Comparison of ENCODE assay signal across 10 cellular contexts in genomic region chr1:175317309-175317708, GRCh38.
DNase-seq lines count a peak whose midpoint lies in the region; ATAC-seq and TF ChIP-seq lines count a peak whose summit lies in the region.
"Had no signal": no experiment of that assay in that cellular context is flagged by ENCODE, and none has a peak within 500 bp of the region (broad histone marks: within the 10 kb centered on the region; RNA-seq: fewer than 3 reads in every experiment).

No MANE protein-coding gene starts in this region.

- no peaks in the 10 kb centered on the region for H3K36me3 ChIP-seq in left ventricle myocardium inferior
- no peaks in the 10 kb centered on the region for H3K36me3 ChIP-seq in upper lobe of right lung
- H3K36me3 ChIP-seq: SJSA1 had no signal

- H3K9me3 ChIP-seq in left ventricle myocardium inferior (replicated peaks) (no peaks in the 10 kb centered on the region), upper lobe of right lung (no peaks in the 10 kb centered on the region)
- H3K9me3 ChIP-seq: SJSA1 had no signal

- H3K27ac ChIP-seq in left ventricle myocardium inferior (replicated peaks) (peak overlapping the region; percentile 80), upper lobe of right lung (no peak overlapping the region)
- H3K27ac ChIP-seq: SJSA1 had no signal

- H3K27ac Mint-ChIP-seq in natural killer cell (no peak overlapping the region), WTC11 (no peak overlapping the region)
- H3K27ac Mint-ChIP-seq in natural killer cell treated with Interleukin-12 subunit alpha and Interleukin-12 subunit beta and Interleukin-15 and Interleukin-18, amount 100 ng/mL, for 72 hours = no peak overlapping the region

- no peaks in the 10 kb centered on the region for H3K36me3 Mint-ChIP-seq in natural killer cell
- no peaks in the 10 kb centered on the region for H3K36me3 Mint-ChIP-seq in natural killer cell treated with Interleukin-12 subunit alpha and Interleukin-12 subunit beta and Interleukin-15 and Interleukin-18, amount 100 ng/mL, for 72 hours
- no peaks in the 10 kb centered on the region for H3K36me3 Mint-ChIP-seq in WTC11

- H3K9me3 Mint-ChIP-seq in natural killer cell = no peaks in the 10 kb centered on the region
- no peaks in the 10 kb centered on the region for H3K9me3 Mint-ChIP-seq in natural killer cell treated with Interleukin-12 subunit alpha and Interleukin-12 subunit beta and Interleukin-15 and Interleukin-18, amount 100 ng/mL, for 72 hours
- no peaks in the 10 kb centered on the region for H3K9me3 Mint-ChIP-seq in WTC11

- H3K4me3 ChIP-seq in left ventricle myocardium inferior = no peak overlapping the region
- H3K4me3 ChIP-seq in upper lobe of right lung = no peak overlapping the region
- H3K4me3 ChIP-seq: SJSA1 had no signal

- CTCF ChIA-PET in WTC11 (lab: Charles Lee) = interaction anchor here (0.6 to 5.9 kb wide), 31 partner anchors 9 to 440 kb away, joined by 3 to 158 read pairs (median 4); no protein-coding TSS in a partner anchor

- H3K4me3 Mint-ChIP-seq in natural killer cell (no peak overlapping the region), WTC11 (no peak overlapping the region)
- no peak overlapping the region for H3K4me3 Mint-ChIP-seq in natural killer cell treated with Interleukin-12 subunit alpha and Interleukin-12 subunit beta and Interleukin-15 and Interleukin-18, amount 100 ng/mL, for 72 hours

- peaks cover 29% of the 10 kb centered on the region for H3K4me1 ChIP-seq in left ventricle myocardium inferior
- H3K4me1 ChIP-seq in upper lobe of right lung = peaks cover 27% of the 10 kb centered on the region

- ATAC-seq in natural killer cell = peak in 1 of 3 donors; percentile 47
- ATAC-seq in natural killer cell treated with Interleukin-12 subunit alpha and Interleukin-12 subunit beta and Interleukin-15 and Interleukin-18, amount 100 ng/mL, for 72 hours = no peak
- ATAC-seq in WTC11 = peak; percentile 69
- ATAC-seq in upper lobe of right lung = no peak
- ATAC-seq in GM18502 (IDR thresholded peaks at IDR 0.05; ENCODE audit: poor library complexity, unreplicated experiment) = no peak

- DNase-seq in natural killer cell (no peak), WTC11 (ENCODE audit: low spot score) (peak; percentile 55), left ventricle myocardium inferior (no peak), upper lobe of right lung (no peak), NCI-H1092 treated with DMSO at 0.1 percent for 48 hours (lab: John Stamatoyannopoulos, UW) (no peak), AG08396 (ENCODE audit: low spot score) (no peak)
- no peak for DNase-seq in natural killer cell treated with Interleukin-12 subunit alpha and Interleukin-12 subunit beta and Interleukin-15 and Interleukin-18, amount 100 ng/mL, for 72 hours (ENCODE audit: low spot score)
- DNase-seq: amniotic stem cell had no signal

- H3K27me3 Mint-ChIP-seq in natural killer cell (ENCODE audit: low read depth in 2 of 2) (peaks cover 0 to 3% of the 10 kb centered on the region in 2 donors), WTC11 (ENCODE audit: low read depth) (no peaks in the 10 kb centered on the region)
- peaks cover 0 to 7% of the 10 kb centered on the region in 2 donors for H3K27me3 Mint-ChIP-seq in natural killer cell treated with Interleukin-12 subunit alpha and Interleukin-12 subunit beta and Interleukin-15 and Interleukin-18, amount 100 ng/mL, for 72 hours

- POLR2A ChIA-PET in WTC11 (lab: Charles Lee) = no interaction called here

- intact Hi-C loops in natural killer cell (cut with micrococcal nuclease) = no loop called here
- intact Hi-C loops in left ventricle myocardium inferior (cut with micrococcal nuclease) = no loop called here
- intact Hi-C loops in upper lobe of right lung (cut with DNase I) = loop anchor here (5.0 kb wide), 1 partner anchor 165 kb away; no protein-coding TSS in a partner anchor

- H3K27me3 ChIP-seq in left ventricle myocardium inferior (ENCODE audit: low read depth) = no peaks in the 10 kb centered on the region
- no peaks in the 10 kb centered on the region for H3K27me3 ChIP-seq in upper lobe of right lung

- TF ChIP-seq CTCF in natural killer cell (IDR thresholded peaks at IDR 0.05) = peak; percentile 56
- TF ChIP-seq CTCF in WTC11 (IDR thresholded peaks at IDR 0.05) = peak; percentile 51
- peak; percentile 46 for TF ChIP-seq CTCF in left ventricle myocardium inferior (IDR thresholded peaks at IDR 0.05; ENCODE audit: borderline replicate concordance)
- peak; percentile 43 for TF ChIP-seq CTCF in upper lobe of right lung (IDR thresholded peaks at IDR 0.05)

- H3K4me1 Mint-ChIP-seq in natural killer cell (peaks cover 0 to 7% of the 10 kb centered on the region in 2 donors), WTC11 (peaks cover 4% of the 10 kb centered on the region; the same call in 1 of the 2 replicates)
- H3K4me1 Mint-ChIP-seq in natural killer cell treated with Interleukin-12 subunit alpha and Interleukin-12 subunit beta and Interleukin-15 and Interleukin-18, amount 100 ng/mL, for 72 hours (ENCODE audit: low read depth in 2 of 2) = peaks cover 0 to 5% of the 10 kb centered on the region in 2 donors

TF ChIP-seq in WTC11, 78 proteins besides CTCF, POLR2A, EP300 and RAD21:
- TF ChIP-seq JUN (CRISPR knock-in tag; IDR thresholded peaks at IDR 0.05) (no peak), RELA (CRISPR knock-in tag; IDR thresholded peaks at IDR 0.05; ENCODE audit: borderline replicate concordance) (no peak), SMAD4 (CRISPR knock-in tag; IDR thresholded peaks at IDR 0.05) (no peak), ZNF671 (CRISPR knock-in tag; IDR thresholded peaks at IDR 0.05) (no peak), HMGXB4 (CRISPR knock-in tag; IDR thresholded peaks at IDR 0.05) (no peak), SP1 (CRISPR knock-in tag; conservative IDR thresholded peaks at IDR 0.05) (no peak), SOX15 (CRISPR knock-in tag; IDR thresholded peaks at IDR 0.05) (no peak), IRF2 (CRISPR knock-in tag; IDR thresholded peaks at IDR 0.05; ENCODE audit: borderline replicate concordance, low read depth) (no peak)
